In the genomic region with DNA sequence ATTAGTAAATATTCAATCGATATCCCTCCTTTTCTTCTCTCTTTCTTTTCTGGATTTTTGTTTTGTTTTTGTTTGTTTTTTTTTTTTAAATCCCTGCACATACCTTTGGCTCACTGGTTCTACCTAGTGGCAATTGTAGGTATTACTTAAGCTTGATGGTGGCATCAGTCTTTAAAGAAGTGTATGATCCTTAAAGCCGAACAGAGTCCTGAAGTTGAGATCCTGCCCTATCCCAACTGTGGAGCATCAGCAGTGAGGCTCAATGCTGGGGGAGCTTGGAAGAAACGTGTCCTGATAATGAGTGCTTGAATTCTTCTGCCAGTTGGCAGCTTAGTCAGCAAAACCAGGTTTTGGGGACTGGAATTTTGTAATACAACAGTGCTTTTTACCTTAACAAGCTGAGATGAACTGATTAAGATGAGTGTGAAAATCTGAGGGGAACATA, we compare ENCODE assay signal across 8 cellular contexts.
DNase-seq lines count a peak whose midpoint lies in the region; ATAC-seq, FAIRE-seq and TF ChIP-seq lines count a peak whose summit lies in the region.

No MANE protein-coding gene starts in this region.

- H3K27me3 Mint-ChIP-seq in HFFc6 (ENCODE audit: insufficient read depth): no peaks in the 10 kb centered on the region

- no peaks in the 10 kb centered on the region for H3K4me1 ChIP-seq in pancreas

- ATAC-seq in pancreas: peak in 3 of 4 donors; percentile 88 to 90 (median 88)

- 6 to 14% methylated on average over 3 of the region's 3 CpGs for WGBS in pancreas, 2 donors

- no peak overlapping the region for H3K27ac ChIP-seq in pancreas

- FAIRE-seq in pancreas (lab: Jason Lieb, UNC): peak; percentile 13

- H3K36me3 ChIP-seq in pancreas: no peaks in the 10 kb centered on the region

- H3K27ac Mint-ChIP-seq in HFFc6: peak overlapping the region; percentile 51; the same call in 1 of the 2 replicates

- peak overlapping the region; percentile 62 for H3K4me3 Mint-ChIP-seq in HFFc6

- no peaks in the 10 kb centered on the region for H3K27me3 ChIP-seq in pancreas

- H3K4me1 Mint-ChIP-seq in HFFc6 (ENCODE audit: low read depth): peaks cover 49% of the 10 kb centered on the region

- no peaks in the 10 kb centered on the region for H3K36me3 Mint-ChIP-seq in HFFc6 (ENCODE audit: low read depth)

- intact Hi-C loops in pancreas (cut with DNase I): loop anchor here in 2 of 3 donors (5.0 to 10.0 kb wide), 2 partner anchors 267 to 295 kb away; a partner anchor contains a TSS

- no peaks in the 10 kb centered on the region for H3K9me3 ChIP-seq in pancreas

- H3K9me3 Mint-ChIP-seq in HFFc6: no peaks in the 10 kb centered on the region

- no peak overlapping the region for H3K4me3 ChIP-seq in pancreas

- TF ChIP-seq CTCF in HFFc6 (IDR thresholded peaks at IDR 0.05) (peak; percentile 95), pancreas (IDR thresholded peaks at IDR 0.05) (peak; percentile 37 to 81 (median 62))

- DNase-seq in NCI-H1694 (lab: John Stamatoyannopoulos, UW): peak; percentile 2
- no peak for DNase-seq in NCI-H1694 treated with DMSO at 0.1 percent for 48 hours (lab: John Stamatoyannopoulos, UW)
- DNase-seq in HFFc6: peak; percentile 49
- peak; percentile 32 for DNase-seq in SK-N-DZ (ENCODE audit: low spot score)
- DNase-seq in fibroblast of gingiva (ENCODE audit: low read depth): peak; percentile 34
- DNase-seq in pancreas: no peak
- no peak for DNase-seq in activated naive CD4-positive, alpha-beta T cell treated with Interleukin-2 at 50 U/mL for 16 hours
- no peak for DNase-seq in activated CD4-positive, alpha-beta T cell treated with anti-CD3 and anti-CD28 coated beads, Interleukin-2, amount 50 U/mL, for 4 hours

Comparison
In these comparisons a context has a peak if more than half of its experiments do, and no peak if none do; other contexts are left out.
1. DNase-seq: peak in NCI-H1694 (single experiment), HFFc6 (single experiment), SK-N-DZ (single experiment) and fibroblast of gingiva (single experiment); none in NCI-H1694 treated with DMSO at 0.1 percent for 48 hours (single experiment), pancreas (0 of 6), activated naive CD4-positive, alpha-beta T cell treated with Interleukin-2 at 50 U/mL for 16 hours (single experiment) and activated CD4-positive, alpha-beta T cell treated with anti-CD3 and anti-CD28 coated beads, Interleukin-2, amount 50 U/mL, for 4 hours (0 of 2).